Comparison of ENCODE assay signal across 8 cellular contexts in the genomic region with DNA sequence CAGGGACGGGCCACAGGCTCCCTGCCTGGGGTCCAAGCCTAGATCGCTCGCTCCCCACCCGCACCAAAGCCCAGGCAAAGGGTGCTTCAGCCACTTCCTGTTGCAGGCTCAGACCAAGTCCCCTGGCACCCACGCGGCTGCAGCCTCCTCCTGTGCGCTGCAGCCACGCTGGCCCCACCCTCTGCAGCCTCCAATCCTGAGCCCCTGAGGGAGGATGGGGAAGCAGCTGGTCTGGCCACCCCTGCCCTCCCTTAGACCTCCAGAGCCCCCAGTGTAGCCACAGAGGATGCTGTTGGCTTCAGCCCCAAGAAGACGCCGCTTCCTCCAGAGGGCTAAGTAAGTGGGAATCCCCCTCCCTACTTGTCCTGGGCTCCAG. TPM values are rescaled to one million over a fixed set of nuclear protein-coding genes. Genes with fewer than 3 reads are reported as not detected.
DNase-seq lines count a peak whose midpoint lies in the region; ATAC-seq and TF ChIP-seq lines count a peak whose summit lies in the region.

No MANE protein-coding gene starts in this region.

- H3K9me3 Mint-ChIP-seq in brain (peaks cover 0 to 3% (median 3%) of the 10 kb centered on the region in 5 experiments), endothelial cell (ENCODE audit: unreplicated experiment) (no peaks in the 10 kb centered on the region)

- H3K4me1 Mint-ChIP-seq in brain = peaks cover 37% of the 10 kb centered on the region
- H3K4me1 Mint-ChIP-seq in endothelial cell (ENCODE audit: unreplicated experiment) = peaks cover 9% of the 10 kb centered on the region

- H3K27me3 Mint-ChIP-seq in brain (no peaks in the 10 kb centered on the region), endothelial cell (ENCODE audit: unreplicated experiment) (peaks cover 14% of the 10 kb centered on the region)

- no peak for TF ChIP-seq POLR2A in erythroblast (IDR thresholded peaks at IDR 0.05; ENCODE audit: low read length)

- DNase-seq in D341Med (ENCODE audit: low spot score) (peak; percentile 35), myocyte (ENCODE audit: low read depth) (peak; percentile 17), GOT3 (lab: John Stamatoyannopoulos, UW) (no peak), endothelial cell (ENCODE audit: low spot score) (no peak), erythroblast (lab: John Stamatoyannopoulos, UW) (no peak)

- peaks cover 41% of the 10 kb centered on the region for H3K36me3 Mint-ChIP-seq in brain
- H3K36me3 Mint-ChIP-seq in endothelial cell (ENCODE audit: low read depth, unreplicated experiment) = peaks cover 15% of the 10 kb centered on the region

- ATAC-seq in GM19455 (IDR thresholded peaks at IDR 0.05; ENCODE audit: unreplicated experiment) (peak; percentile 63), HG03442 (IDR thresholded peaks at IDR 0.05; ENCODE audit: unreplicated experiment) (peak; percentile 60)

- H3K4me3 Mint-ChIP-seq in brain (no peak overlapping the region), endothelial cell (ENCODE audit: unreplicated experiment) (no peak overlapping the region)

- H3K27ac Mint-ChIP-seq in brain (peak overlapping the region in 3 of 5 experiments; percentile 7 to 98 (median 56)), endothelial cell (ENCODE audit: unreplicated experiment) (no peak overlapping the region)

- TF ChIP-seq CTCF in brain (conservative IDR thresholded peaks at IDR 0.05) (no peak), endothelial cell (IDR thresholded peaks at IDR 0.05; ENCODE audit: unreplicated experiment) (no peak)

RNA-seq across cellular contexts. Expression of gene LIMK1, which starts 9.3 kb away (rescaled TPM):
- 67.3 TPM for polyA plus RNA-seq in brain (ENCODE audit: insufficient read depth, low read depth, low replicate concordance)
- 47.8 and 49.9 TPM in 2 replicates for total RNA-seq in myocyte
- polyA plus RNA-seq in myocyte (2012) = 79.3 TPM
- 51.0 TPM for total RNA-seq in endothelial cell (ENCODE audit: unreplicated experiment)

Comparison
In these comparisons a context has a peak if more than half of its experiments do, and no peak if none do; other contexts are left out.
1. DNase-seq: peak in D341Med (single experiment) and myocyte (single experiment); none in GOT3 (single experiment), endothelial cell (single experiment) and erythroblast (0 of 2).